ENCODE assay signal across 29 cellular contexts in genomic region chr18:45708831-45709230, GRCh38.
"Had no signal": no experiment of that assay in that cellular context is flagged by ENCODE, and none has a peak within 500 bp of the region (broad histone marks: within the 10 kb centered on the region; RNA-seq: fewer than 3 reads in every experiment).

No MANE protein-coding gene starts in this region.

- H3K27ac Mint-ChIP-seq: stimulated activated effector memory CD8-positive, alpha-beta T cell treated with anti-CD3 and anti-CD28 coated beads, Interleukin-12 subunit alpha, Interleukin-12 subunit beta, amount 100 ng/mL, for 72 hours; stimulated activated memory B cell treated with anti-CD40 and anti-IgM and Interleukin-4, amounts not matched to agents 10 μg/mL and 1 μg/mL and 100 μg/mL, for 72 hours; stimulated activated naive B cell treated with anti-CD40 and anti-IgM and Interleukin-4, amounts not matched to agents 10 μg/mL and 1 μg/mL and 100 μg/mL, for 72 hours; stimulated activated naive CD8-positive, alpha-beta T cell treated with anti-CD3 and anti-CD28 coated beads, Interleukin-15, amount 100 ng/mL, for 72 hours; stimulated activated naive CD8-positive, alpha-beta T cell treated with anti-CD3 and anti-CD28 coated beads, Interleukin-15, Interleukin-2, amounts not matched to agents 100 ng/mL and 50 ng/mL, for 24 hours; type B pancreatic cell had no signal

- H3K36me3 Mint-ChIP-seq: stimulated activated effector memory CD8-positive, alpha-beta T cell treated with anti-CD3 and anti-CD28 coated beads, Interleukin-12 subunit alpha, Interleukin-12 subunit beta, amount 100 ng/mL, for 72 hours; type B pancreatic cell had no signal

- DNase-seq: stimulated activated CD4-positive, alpha-beta T cell treated with anti-CD3 and anti-CD28 coated beads, Interleukin-2, amount 100 ng/mL, for 48 hours; stimulated activated CD4-positive, alpha-beta T cell treated with anti-CD3 and anti-CD28 coated beads, Interleukin-4, amount 100 ng/mL, for 1 hour; stimulated activated CD4-positive, alpha-beta T cell treated with anti-CD3 and anti-CD28 coated beads, Interleukin-4, amount 100 ng/mL, for 24 hours; stimulated activated CD4-positive, alpha-beta T cell treated with anti-CD3 and anti-CD28 coated beads, Interleukin-4, amount 100 ng/mL, for 4 hours; stimulated activated CD8-positive, alpha-beta memory T cell treated with anti-CD3 and anti-CD28 coated beads, Interleukin-4, amount 100 ng/mL, for 48 hours; stimulated activated naive B cell treated with anti-CD40 and anti-IgM and Interleukin-4, amounts not matched to agents 10 μg/mL and 1 μg/mL and 100 μg/mL, for 72 hours; stimulated activated naive CD4-positive, alpha-beta T cell; stimulated activated naive CD4-positive, alpha-beta T cell treated with Interleukin-2 at 50 U/mL for 16 hours; stimulated activated naive CD8-positive, alpha-beta T cell treated with anti-CD3 and anti-CD28 coated beads, Interleukin-15, amount 100 ng/mL, for 72 hours; stimulated activated naive CD8-positive, alpha-beta T cell treated with anti-CD3 and anti-CD28 coated beads, Interleukin-15, Interleukin-2, amounts not matched to agents 100 U/mL and 50 U/mL, for 24 hours; stomach; substantia nigra; testis; thyroid gland; tibial artery; transverse colon; trophoblast cell; upper lobe of left lung; upper lobe of right lung; uterus had no signal

- FAIRE-seq: urothelium cell line had no signal

- H3K4me3 Mint-ChIP-seq: stimulated activated effector memory CD8-positive, alpha-beta T cell treated with anti-CD3 and anti-CD28 coated beads, Interleukin-12 subunit alpha, Interleukin-12 subunit beta, amount 100 ng/mL, for 72 hours; stimulated activated memory B cell treated with anti-CD40 and anti-IgM and Interleukin-4, amounts not matched to agents 10 μg/mL and 1 μg/mL and 100 μg/mL, for 72 hours; stimulated activated naive B cell treated with anti-CD40 and anti-IgM and Interleukin-4, amounts not matched to agents 10 μg/mL and 1 μg/mL and 100 μg/mL, for 72 hours; stimulated activated naive CD8-positive, alpha-beta T cell treated with anti-CD3 and anti-CD28 coated beads, Interleukin-15, amount 100 ng/mL, for 72 hours; stimulated activated naive CD8-positive, alpha-beta T cell treated with anti-CD3 and anti-CD28 coated beads, Interleukin-15, Interleukin-2, amounts not matched to agents 100 ng/mL and 50 ng/mL, for 24 hours; type B pancreatic cell had no signal

- ATAC-seq: stimulated activated effector memory CD8-positive, alpha-beta T cell treated with anti-CD3 and anti-CD28 coated beads, Interleukin-12 subunit alpha, Interleukin-12 subunit beta, amount 100 ng/mL, for 72 hours; stimulated activated memory B cell treated with anti-CD40 and anti-IgM and Interleukin-4, amounts not matched to agents 10 μg/mL and 1 μg/mL and 100 μg/mL, for 72 hours; stimulated activated naive B cell treated with anti-CD40 and anti-IgM and Interleukin-4, amounts not matched to agents 10 μg/mL and 1 μg/mL and 100 μg/mL, for 72 hours; stimulated activated naive CD8-positive, alpha-beta T cell treated with anti-CD3 and anti-CD28 coated beads, Interleukin-15, amount 100 ng/mL, for 72 hours; stimulated activated naive CD8-positive, alpha-beta T cell treated with anti-CD3 and anti-CD28 coated beads, Interleukin-15, Interleukin-2, amounts not matched to agents 100 U/mL and 50 U/mL, for 24 hours; upper lobe of right lung had no signal

- H3K4me1 Mint-ChIP-seq: stimulated activated effector memory CD8-positive, alpha-beta T cell treated with anti-CD3 and anti-CD28 coated beads, Interleukin-12 subunit alpha, Interleukin-12 subunit beta, amount 100 ng/mL, for 72 hours; stimulated activated memory B cell treated with anti-CD40 and anti-IgM and Interleukin-4, amounts not matched to agents 10 μg/mL and 1 μg/mL and 100 μg/mL, for 72 hours; stimulated activated naive B cell treated with anti-CD40 and anti-IgM and Interleukin-4, amounts not matched to agents 10 μg/mL and 1 μg/mL and 100 μg/mL, for 72 hours; stimulated activated naive CD8-positive, alpha-beta T cell treated with anti-CD3 and anti-CD28 coated beads, Interleukin-15, amount 100 ng/mL, for 72 hours had no signal

- H3K27ac ChIP-seq: stomach, suprapubic skin, testis, thoracic aorta, thyroid gland, tibial artery, tibial nerve, transverse colon, upper lobe of left lung, upper lobe of right lung, uterus, vagina had no signal

- H3K27me3 ChIP-seq: stomach, suprapubic skin, testis, thyroid gland, tibial artery, tibial nerve, transverse colon, upper lobe of left lung, upper lobe of right lung, uterus, vagina had no signal

- H3K36me3 ChIP-seq: stomach, suprapubic skin, thoracic aorta, thyroid gland, tibial artery, tibial nerve, transverse colon, upper lobe of left lung, upper lobe of right lung, uterus, vagina had no signal

- H3K27me3 Mint-ChIP-seq: stimulated activated memory B cell treated with anti-CD40 and anti-IgM and Interleukin-4, amounts not matched to agents 10 μg/mL and 1 μg/mL and 100 μg/mL, for 72 hours; stimulated activated naive B cell treated with anti-CD40 and anti-IgM and Interleukin-4, amounts not matched to agents 10 μg/mL and 1 μg/mL and 100 μg/mL, for 72 hours; stimulated activated naive CD8-positive, alpha-beta T cell treated with anti-CD3 and anti-CD28 coated beads, Interleukin-15, amount 100 ng/mL, for 72 hours; stimulated activated naive CD8-positive, alpha-beta T cell treated with anti-CD3 and anti-CD28 coated beads, Interleukin-15, Interleukin-2, amounts not matched to agents 100 ng/mL and 50 ng/mL, for 24 hours had no signal

- H3K4me1 ChIP-seq: stomach, suprapubic skin, testis, thyroid gland, tibial artery, tibial nerve, transverse colon, upper lobe of left lung, upper lobe of right lung, uterus, vagina had no signal

- H3K9me3 ChIP-seq: suprapubic skin, testis, thyroid gland, uterus, vagina had no signal

- H3K4me3 ChIP-seq: stomach, suprapubic skin, testis, thoracic aorta, thyroid gland, tibial artery, tibial nerve, transverse colon, upper lobe of left lung, upper lobe of right lung, uterus, vagina had no signal
